ENCODE assay signal across 11 cellular contexts in the genomic region with DNA sequence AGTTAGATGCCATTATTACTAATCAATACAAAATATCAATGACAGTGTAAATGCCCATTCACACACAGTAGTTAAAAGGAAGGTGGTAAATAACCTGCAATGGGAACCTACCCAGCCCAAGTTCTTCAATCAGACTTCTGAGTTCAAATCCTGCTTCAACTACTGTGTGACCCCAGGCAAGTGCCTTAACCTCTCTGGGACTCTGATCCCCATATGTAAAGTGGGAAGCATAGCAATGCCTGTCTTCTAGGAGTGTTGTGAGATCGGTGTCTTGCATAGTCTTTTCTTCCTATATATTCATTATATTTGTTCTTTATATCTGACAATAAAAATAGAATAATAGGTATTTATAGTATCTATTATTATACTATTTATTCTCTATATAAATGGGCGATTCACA.
"Had no signal": no experiment of that assay in that cellular context is flagged by ENCODE, and none has a peak within 500 bp of the region (broad histone marks: within the 10 kb centered on the region; RNA-seq: fewer than 3 reads in every experiment).

No MANE protein-coding gene starts in this region.

- DNase-seq: H9, HCEC 1CT, HFFc6, IMR-90, Karpas-422, KBM-7 had no signal

- ATAC-seq: GM23338 had no signal

- H3K27ac ChIP-seq: KMS-11 had no signal

- H3K4me2 ChIP-seq: GM23338, KMS-11 had no signal

- FAIRE-seq: H1, H54, HTR-8/SVneo had no signal

- H3K4me3 ChIP-seq: GM23338 had no signal

- H2AFZ ChIP-seq: GM23338 had no signal
